1 cellular context compared by ENCODE assay signal in the genomic region with DNA sequence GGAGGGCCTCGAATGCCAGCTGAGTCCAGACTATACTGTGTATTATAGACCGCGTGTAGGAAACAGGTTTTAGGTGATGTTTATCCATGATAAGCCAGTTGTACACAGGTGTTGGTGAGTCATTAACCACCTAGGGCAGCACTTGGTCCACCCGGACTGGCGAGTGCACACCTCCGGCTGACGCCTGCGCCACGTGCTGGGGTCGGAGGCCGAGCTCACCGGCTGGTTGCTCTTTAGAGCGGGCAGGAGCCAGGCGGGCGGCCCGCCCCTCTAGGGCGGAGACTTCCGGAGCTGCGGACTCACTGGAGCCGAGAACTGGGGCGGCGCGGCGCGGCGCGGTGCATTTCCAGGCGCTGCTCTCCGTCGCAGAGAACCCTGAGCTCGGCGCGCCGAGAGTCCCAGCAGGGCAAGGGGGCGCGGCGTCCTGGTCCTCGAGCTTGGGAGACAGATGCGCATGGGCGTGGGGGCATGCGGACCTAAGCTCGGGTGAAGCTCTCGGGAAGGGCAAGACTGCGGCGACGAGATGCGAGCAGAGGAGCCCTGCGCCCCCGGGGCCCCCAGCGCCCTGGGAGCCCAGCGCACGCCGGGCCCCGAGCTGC.
TF ChIP-seq lines count a peak whose summit lies in the region.

A gene with protein sequence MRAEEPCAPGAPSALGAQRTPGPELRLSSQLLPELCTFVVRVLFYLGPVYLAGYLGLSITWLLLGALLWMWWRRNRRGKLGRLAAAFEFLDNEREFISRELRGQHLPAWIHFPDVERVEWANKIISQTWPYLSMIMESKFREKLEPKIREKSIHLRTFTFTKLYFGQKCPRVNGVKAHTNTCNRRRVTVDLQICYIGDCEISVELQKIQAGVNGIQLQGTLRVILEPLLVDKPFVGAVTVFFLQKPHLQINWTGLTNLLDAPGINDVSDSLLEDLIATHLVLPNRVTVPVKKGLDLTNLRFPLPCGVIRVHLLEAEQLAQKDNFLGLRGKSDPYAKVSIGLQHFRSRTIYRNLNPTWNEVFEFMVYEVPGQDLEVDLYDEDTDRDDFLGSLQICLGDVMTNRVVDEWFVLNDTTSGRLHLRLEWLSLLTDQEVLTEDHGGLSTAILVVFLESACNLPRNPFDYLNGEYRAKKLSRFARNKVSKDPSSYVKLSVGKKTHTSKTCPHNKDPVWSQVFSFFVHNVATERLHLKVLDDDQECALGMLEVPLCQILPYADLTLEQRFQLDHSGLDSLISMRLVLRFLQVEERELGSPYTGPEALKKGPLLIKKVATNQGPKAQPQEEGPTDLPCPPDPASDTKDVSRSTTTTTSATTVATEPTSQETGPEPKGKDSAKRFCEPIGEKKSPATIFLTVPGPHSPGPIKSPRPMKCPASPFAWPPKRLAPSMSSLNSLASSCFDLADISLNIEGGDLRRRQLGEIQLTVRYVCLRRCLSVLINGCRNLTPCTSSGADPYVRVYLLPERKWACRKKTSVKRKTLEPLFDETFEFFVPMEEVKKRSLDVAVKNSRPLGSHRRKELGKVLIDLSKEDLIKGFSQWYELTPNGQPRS (plus strand): TSS at position 341 of the 599 bp plus-strand sequence. CDS start 183 bp downstream, at position 524.

TF ChIP-seq in A549, 52 proteins besides CTCF, POLR2A, EP300 and RAD21:
- TF ChIP-seq, protein P1, sequence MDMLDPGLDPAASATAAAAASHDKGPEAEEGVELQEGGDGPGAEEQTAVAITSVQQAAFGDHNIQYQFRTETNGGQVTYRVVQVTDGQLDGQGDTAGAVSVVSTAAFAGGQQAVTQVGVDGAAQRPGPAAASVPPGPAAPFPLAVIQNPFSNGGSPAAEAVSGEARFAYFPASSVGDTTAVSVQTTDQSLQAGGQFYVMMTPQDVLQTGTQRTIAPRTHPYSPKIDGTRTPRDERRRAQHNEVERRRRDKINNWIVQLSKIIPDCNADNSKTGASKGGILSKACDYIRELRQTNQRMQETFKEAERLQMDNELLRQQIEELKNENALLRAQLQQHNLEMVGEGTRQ (IDR thresholded peaks at IDR 0.05) = peak; percentile 49; the same call in 1 of the 2 replicates
- TF ChIP-seq, protein P2, sequence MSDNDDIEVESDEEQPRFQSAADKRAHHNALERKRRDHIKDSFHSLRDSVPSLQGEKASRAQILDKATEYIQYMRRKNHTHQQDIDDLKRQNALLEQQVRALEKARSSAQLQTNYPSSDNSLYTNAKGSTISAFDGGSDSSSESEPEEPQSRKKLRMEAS (IDR thresholded peaks at IDR 0.05) = peak; percentile 94
- TF ChIP-seq CBX8 (IDR thresholded peaks at IDR 0.05) = no peak
- TF ChIP-seq RARB (CRISPR knock-in tag; IDR thresholded peaks at IDR 0.05) = no peak
- no peak for TF ChIP-seq EHMT2 (IDR thresholded peaks at IDR 0.05; ENCODE audit: low read depth)
- TF ChIP-seq, protein P3, sequence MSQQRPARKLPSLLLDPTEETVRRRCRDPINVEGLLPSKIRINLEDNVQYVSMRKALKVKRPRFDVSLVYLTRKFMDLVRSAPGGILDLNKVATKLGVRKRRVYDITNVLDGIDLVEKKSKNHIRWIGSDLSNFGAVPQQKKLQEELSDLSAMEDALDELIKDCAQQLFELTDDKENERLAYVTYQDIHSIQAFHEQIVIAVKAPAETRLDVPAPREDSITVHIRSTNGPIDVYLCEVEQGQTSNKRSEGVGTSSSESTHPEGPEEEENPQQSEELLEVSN (IDR thresholded peaks at IDR 0.05; ENCODE audit: borderline replicate concordance, low read depth) = peak; percentile 90
- TF ChIP-seq ESRRA (IDR thresholded peaks at IDR 0.05; ENCODE audit: borderline replicate concordance, low read length) = no peak
